ENCODE assay signal across 10 cellular contexts in genomic region chr12:12983420-12984035, GRCh38. TPM values are rescaled to one million over a fixed set of nuclear protein-coding genes. Genes with fewer than 3 reads are reported as not detected.
DNase-seq lines count a peak whose midpoint lies in the region; ATAC-seq and TF ChIP-seq lines count a peak whose summit lies in the region.
"Had no signal": no experiment of that assay in that cellular context is flagged by ENCODE, and none has a peak within 500 bp of the region (broad histone marks: within the 10 kb centered on the region; RNA-seq: fewer than 3 reads in every experiment).

No MANE protein-coding gene starts in this region.

- TF ChIP-seq CTCF in VCaP (conservative IDR thresholded peaks at IDR 0.05), result peak; percentile 87

- intact Hi-C loops in Right ventricle myocardium superior (cut with DNase I), result loop anchor here (5.0 kb wide), 1 partner anchor 66 kb away; no protein-coding TSS in a partner anchor
- intact Hi-C loops in sciatic nerve (cut with DNase I), result loop anchor here (5.0 kb wide), 1 partner anchor 71 kb away; no protein-coding TSS in a partner anchor

- ATAC-seq in Right ventricle myocardium superior (ENCODE audit: poor library complexity) (peak; percentile 83), sciatic nerve (peak; percentile 72), HG03025 (IDR thresholded peaks at IDR 0.05; ENCODE audit: low FRiP score, unreplicated experiment) (no peak), GM21447 (IDR thresholded peaks at IDR 0.05; ENCODE audit: unreplicated experiment) (no peak)

- no peak overlapping the region for H3K27ac ChIP-seq in VCaP

- DNase-seq in DMS53 treated with DMSO at 0.1 percent for 48 hours (lab: John Stamatoyannopoulos, UW; ENCODE audit: unreplicated experiment) (peak; percentile 37), HuH-7 (ENCODE audit: low spot score) (peak; percentile 34), Right ventricle myocardium superior (no peak), sciatic nerve (ENCODE audit: low spot score) (no peak), GM19240 (ENCODE audit: insufficient read length, low spot score) (no peak)

RNA-seq across cellular contexts. Expression of gene HEBP1, which starts 16.5 kb away (rescaled TPM):
- total RNA-seq in Right ventricle myocardium superior, result 65.3 TPM
- total RNA-seq in sciatic nerve, result 67.8 TPM

RNA-seq across cellular contexts. Expression of gene GPRC5D, which starts 31.6 kb away (rescaled TPM):
- not detected for total RNA-seq in Right ventricle myocardium superior
- total RNA-seq in sciatic nerve, result not detected
- total RNA-seq: pulmonary artery endothelial cell, T-cell had no signal

Comparison
In these comparisons a context has a peak if more than half of its experiments do, and no peak if none do; other contexts are left out.
1. DNase-seq: peak in DMS53 treated with DMSO at 0.1 percent for 48 hours (single experiment) and HuH-7 (single experiment); none in Right ventricle myocardium superior (single experiment), sciatic nerve (single experiment) and GM19240 (single experiment).
2. ATAC-seq: peak in Right ventricle myocardium superior (single experiment) and sciatic nerve (single experiment); none in HG03025 (single experiment) and GM21447 (single experiment).